ENCODE assay signal across 19 cellular contexts in genomic region chr13:54387607-54388006, GRCh38.
DNase-seq lines count a peak whose midpoint lies in the region; ATAC-seq, FAIRE-seq and TF ChIP-seq lines count a peak whose summit lies in the region.
"Had no signal": no experiment of that assay in that cellular context is flagged by ENCODE, and none has a peak within 500 bp of the region (broad histone marks: within the 10 kb centered on the region; RNA-seq: fewer than 3 reads in every experiment).

No MANE protein-coding gene starts in this region.

- H3K27me3 Mint-ChIP-seq in GM23338 (ENCODE audit: insufficient read depth, low read depth, poor library complexity), result peaks cover 43% of the 10 kb centered on the region
- H3K27me3 Mint-ChIP-seq in WTC11 (ENCODE audit: low read depth), result peaks cover 88% of the 10 kb centered on the region
- H3K27me3 Mint-ChIP-seq: CD4-positive, alpha-beta memory T cell had no signal

- peaks cover 74% of the 10 kb centered on the region for H3K27me3 ChIP-seq in GM23338 (ENCODE audit: insufficient read depth)
- H3K27me3 ChIP-seq in tibial artery, result no peaks in the 10 kb centered on the region
- H3K27me3 ChIP-seq: BLaER1 had no signal

- H3K9me3 Mint-ChIP-seq in GM23338 (no peaks in the 10 kb centered on the region), WTC11 (no peaks in the 10 kb centered on the region)

- POLR2A ChIA-PET in WTC11 (lab: Charles Lee), result no interaction called here

- ATAC-seq in GM23338 (peak; percentile 93), WTC11 (peak; percentile 69), HG03108 (IDR thresholded peaks at IDR 0.05; ENCODE audit: unreplicated experiment) (no peak)
- ATAC-seq: HCT116 had no signal

- H3K36me3 ChIP-seq in GM23338 (ENCODE audit: insufficient read depth), result no peaks in the 10 kb centered on the region
- H3K36me3 ChIP-seq in tibial artery, result no peaks in the 10 kb centered on the region
- H3K36me3 ChIP-seq: BLaER1 had no signal

- intact Hi-C loops in tibial artery (cut with DNase I; ENCODE audit: low total_unique reads), result no loop called here

- H3K4me3 Mint-ChIP-seq in GM23338 (no peak overlapping the region), WTC11 (no peak overlapping the region)
- H3K4me3 Mint-ChIP-seq: CD14-positive monocyte; CD4-positive, alpha-beta memory T cell; HFFc6 had no signal

- H3K36me3 Mint-ChIP-seq in GM23338 (ENCODE audit: low read depth) (no peaks in the 10 kb centered on the region), WTC11 (no peaks in the 10 kb centered on the region)
- H3K36me3 Mint-ChIP-seq: CD14-positive monocyte; CD4-positive, alpha-beta memory T cell had no signal

- H2AFZ ChIP-seq in GM23338, result no peak overlapping the region

- H3K4me3 ChIP-seq in GM23338 (no peak overlapping the region), tibial artery (no peak overlapping the region)
- H3K4me3 ChIP-seq: BLaER1 had no signal

- H3K79me2 ChIP-seq in GM23338 (replicated peaks; ENCODE audit: insufficient read depth), result no peaks in the 10 kb centered on the region

- no peaks in the 10 kb centered on the region for H3F3A ChIP-seq in GM23338 (replicated peaks; ENCODE audit: low read depth)

- TF ChIP-seq CTCF in GM23338 (conservative IDR thresholded peaks at IDR 0.05; ENCODE audit: low read depth in 2 of 2), result no peak
- TF ChIP-seq CTCF in WTC11 (IDR thresholded peaks at IDR 0.05), result no peak
- no peak for TF ChIP-seq CTCF in tibial artery (IDR thresholded peaks at IDR 0.05)

- DNase-seq in GM23338 (ENCODE audit: low spot score) (peak; percentile 81), WTC11 (ENCODE audit: low spot score) (no peak), iPS-NIHi7 (ENCODE audit: extremely low spot score) (peak; percentile 27), SKM-1 (lab: John Stamatoyannopoulos, UW; ENCODE audit: unreplicated experiment) (no peak), tibial artery (no peak), GM12891 (ENCODE audit: insufficient read length, low spot score) (no peak)
- DNase-seq: 8988T; CD4-positive, alpha-beta memory T cell; DMS153; DMS79; GF-D8; HFFc6; IMR-90 had no signal

- H3K4me2 ChIP-seq in GM23338, result no peak overlapping the region
- H3K4me2 ChIP-seq: BLaER1 had no signal

- H3K27ac Mint-ChIP-seq in GM23338 (no peak overlapping the region), WTC11 (no peak overlapping the region)
- H3K27ac Mint-ChIP-seq: CD14-positive monocyte; CD4-positive, alpha-beta memory T cell; HFFc6 had no signal

- TF ChIP-seq POLR2A in GM12891 (IDR thresholded peaks at IDR 0.05; ENCODE audit: low read depth, low read length), result no peak

- no peak for FAIRE-seq in GM12891 (lab: Jason Lieb, UNC)
- FAIRE-seq: H54, HTR-8/SVneo had no signal

- peaks cover 13% of the 10 kb centered on the region for H3K4me1 ChIP-seq in GM23338 (ENCODE audit: insufficient read depth)
- H3K4me1 ChIP-seq in tibial artery, result no peaks in the 10 kb centered on the region
- H3K4me1 ChIP-seq: BLaER1 had no signal

- no peaks in the 10 kb centered on the region for H4K20me1 ChIP-seq in GM23338 (replicated peaks; ENCODE audit: insufficient read depth)
- H4K20me1 ChIP-seq: BLaER1 had no signal

- no peaks in the 10 kb centered on the region for H3K9me2 ChIP-seq in GM23338 (ENCODE audit: insufficient read depth)

- H3K4me1 Mint-ChIP-seq in GM23338 (peaks cover 33% of the 10 kb centered on the region), WTC11 (peaks cover 47% of the 10 kb centered on the region)
- H3K4me1 Mint-ChIP-seq: CD14-positive monocyte; CD4-positive, alpha-beta memory T cell had no signal

- CTCF ChIA-PET in WTC11 (lab: Charles Lee), result interaction anchor here (1.0 kb wide), 1 partner anchor 605 kb away, joined by 4 read pairs; no protein-coding TSS in a partner anchor

- H3K27ac ChIP-seq in GM23338 (ENCODE audit: low read depth) (no peak overlapping the region), tibial artery (no peak overlapping the region)
- H3K27ac ChIP-seq: BLaER1 had no signal

- no peaks in the 10 kb centered on the region for H3K9me3 ChIP-seq in tibial artery
- H3K9me3 ChIP-seq: BLaER1 had no signal

TF ChIP-seq in GM23338, 12 proteins besides CTCF, POLR2A, EP300 and RAD21 (continues in another document):
- TF ChIP-seq POLR2AphosphoS5 (IDR thresholded peaks at IDR 0.05; ENCODE audit: low read depth), result peak; percentile 37; the same call in 1 of the 2 replicates
- TF ChIP-seq REST (IDR thresholded peaks at IDR 0.05; ENCODE audit: unreplicated experiment), result no peak
- TF ChIP-seq EZH2phosphoT487 (IDR thresholded peaks at IDR 0.05; ENCODE audit: unreplicated experiment), result no peak

TF ChIP-seq in WTC11, 78 proteins besides CTCF, POLR2A, EP300 and RAD21 (continues in another document):
- no peak for TF ChIP-seq JUN (CRISPR knock-in tag; IDR thresholded peaks at IDR 0.05)
- TF ChIP-seq CREB1 (CRISPR knock-in tag; IDR thresholded peaks at IDR 0.05), result no peak
- TF ChIP-seq ZNF138 (CRISPR knock-in tag; conservative IDR thresholded peaks at IDR 0.05), result no peak
- no peak for TF ChIP-seq PREB (CRISPR knock-in tag; IDR thresholded peaks at IDR 0.05; ENCODE audit: borderline replicate concordance)
- TF ChIP-seq ZNF232 (CRISPR knock-in tag; IDR thresholded peaks at IDR 0.05), result no peak
- no peak for TF ChIP-seq HMGA2 (CRISPR knock-in tag; IDR thresholded peaks at IDR 0.05)
- no peak for TF ChIP-seq CREM (CRISPR knock-in tag; IDR thresholded peaks at IDR 0.05)
- TF ChIP-seq ESRRA (CRISPR knock-in tag; IDR thresholded peaks at IDR 0.05; ENCODE audit: borderline replicate concordance), result no peak
- TF ChIP-seq ZNF121 (CRISPR knock-in tag; IDR thresholded peaks at IDR 0.05), result no peak
- TF ChIP-seq ATF6 (CRISPR knock-in tag; IDR thresholded peaks at IDR 0.05), result no peak

TF ChIP-seq in GM12891, 5 proteins besides CTCF, POLR2A, EP300 and RAD21:
- no peak for TF ChIP-seq POU2F2 (IDR thresholded peaks at IDR 0.05; ENCODE audit: low read depth, low read length)
- TF ChIP-seq SPI1 (IDR thresholded peaks at IDR 0.05; ENCODE audit: low read depth, low read length), result no peak
- no peak for TF ChIP-seq POLR2AphosphoS5 (IDR thresholded peaks at IDR 0.05; ENCODE audit: low read depth, low read length)
- TF ChIP-seq TAF1 (IDR thresholded peaks at IDR 0.05; ENCODE audit: low read depth, low read length), result no peak
- TF ChIP-seq PAX5 (IDR thresholded peaks at IDR 0.05; ENCODE audit: insufficient read depth, low read length, severe bottlenecking), result no peak
TF ChIP-seq in GM12891: peak in this region for 0.

Comparison
In these comparisons a context has a peak if more than half of its experiments do, and no peak if none do; other contexts are left out.
1. DNase-seq: peak in GM23338 (single experiment) and iPS-NIHi7 (single experiment); none in WTC11 (single experiment), SKM-1 (single experiment), tibial artery (0 of 2) and GM12891 (single experiment).